Comparison of ENCODE assay signal across 21 cellular contexts in the genomic region with DNA sequence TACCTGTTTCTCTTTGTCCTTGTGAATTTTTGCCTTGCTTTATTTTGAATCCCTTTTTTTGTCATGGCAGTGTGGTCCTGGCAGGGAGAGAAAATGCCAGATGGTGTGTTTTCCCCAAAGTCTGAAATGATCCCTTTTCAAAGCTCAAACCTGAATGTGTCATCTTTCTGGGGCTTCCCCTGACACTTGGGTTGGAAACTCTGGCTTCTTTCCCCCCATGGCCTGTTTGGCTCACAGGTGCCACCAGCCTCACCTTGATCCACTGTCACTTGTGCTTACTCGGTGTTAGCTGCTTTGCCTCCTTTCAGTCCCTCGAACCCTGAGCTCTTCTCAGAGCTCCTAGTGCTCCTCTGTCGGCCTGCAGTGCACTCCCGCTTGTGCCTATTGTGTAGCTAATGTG. TPM values are rescaled to one million over a fixed set of nuclear protein-coding genes. Genes with fewer than 3 reads are reported as not detected.
DNase-seq lines count a peak whose midpoint lies in the region; TF ChIP-seq lines count a peak whose summit lies in the region.
"Had no signal": no experiment of that assay in that cellular context is flagged by ENCODE, and none has a peak within 500 bp of the region (broad histone marks: within the 10 kb centered on the region; RNA-seq: fewer than 3 reads in every experiment).

No MANE protein-coding gene starts in this region.

- intact Hi-C loops in stomach (cut with DNase I; ENCODE audit: low total_unique reads), result no loop called here

- no peak overlapping the region for H2AFZ ChIP-seq in OCI-LY3 (ENCODE audit: low read depth, low read length)

- DNase-seq in activated T-cell treated with anti-CD3 and anti-CD28 coated beads, Interleukin-2, amount 50 U/mL, for 24 hours, result no peak
- DNase-seq in activated T-cell treated with anti-CD3 and anti-CD28 coated beads for 4 hours (no peak), G401 (ENCODE audit: low spot score) (peak; percentile 4), endodermal cell (no peak), stomach (no peak), erythroblast (lab: John Stamatoyannopoulos, UW) (no peak), NK-92 (lab: John Stamatoyannopoulos, UW; ENCODE audit: unreplicated experiment) (no peak)
- DNase-seq: DMS 273 treated with DMSO at 0.1 percent for 48 hours, HFFc6, KBM-7, NCI-H1048, NCI-H1436 treated with DMSO at 0.1 percent for 48 hours, NCI-H2029 treated with DMSO at 0.1 percent for 48 hours, NCI-H2227 treated with DMSO at 0.1 percent for 48 hours, NCI-H524, SHP77 treated with DMSO at 0.1 percent for 48 hours had no signal

- H3K4me3 ChIP-seq in OCI-LY3 (ENCODE audit: low read length), result no peak overlapping the region
- no peak overlapping the region for H3K4me3 ChIP-seq in endodermal cell (ENCODE audit: low read length)
- no peak overlapping the region for H3K4me3 ChIP-seq in stomach

- H3K9ac ChIP-seq in OCI-LY3 (ENCODE audit: low read length) (no peak overlapping the region; the same call in 1 of the 2 replicates), endodermal cell (ENCODE audit: extremely low read depth, low read length, poor library complexity, severe bottlenecking) (no peak overlapping the region)

- peaks cover 68% of the 10 kb centered on the region for H3K36me3 Mint-ChIP-seq in activated T-cell treated with anti-CD3 and anti-CD28 coated beads, Interleukin-2, amount 50 U/mL, for 24 hours (ENCODE audit: low read depth)
- H3K36me3 Mint-ChIP-seq in endodermal cell (ENCODE audit: low read depth), result peaks cover 40% of the 10 kb centered on the region

- H3K4me3 Mint-ChIP-seq in activated T-cell treated with anti-CD3 and anti-CD28 coated beads, Interleukin-2, amount 50 U/mL, for 24 hours, result no peak overlapping the region
- no peak overlapping the region for H3K4me3 Mint-ChIP-seq in endodermal cell
- H3K4me3 Mint-ChIP-seq: HFFc6 had no signal

- TF ChIP-seq CTCF in OCI-LY3 (IDR thresholded peaks at IDR 0.05; ENCODE audit: low read depth, low read length) (no peak), endodermal cell (conservative IDR thresholded peaks at IDR 0.05) (no peak), stomach (IDR thresholded peaks at IDR 0.05) (no peak)

- H3K27ac ChIP-seq in OCI-LY3 (ENCODE audit: low read length), result peak overlapping the region; percentile 48
- H3K27ac ChIP-seq in endodermal cell (ENCODE audit: low read depth, low read length), result no peak overlapping the region
- H3K27ac ChIP-seq in stomach, result no peak overlapping the region
- H3K27ac ChIP-seq: C4-2B had no signal

- peak overlapping the region; percentile 9 for H3K4me2 ChIP-seq in OCI-LY3 (ENCODE audit: low read length)

- H3K4me1 ChIP-seq in OCI-LY3 (ENCODE audit: low read length) (peaks cover 56% of the 10 kb centered on the region), endodermal cell (ENCODE audit: control insufficient read depth, insufficient read depth, low read length) (no peaks in the 10 kb centered on the region), stomach (no peaks in the 10 kb centered on the region)

- 0 out of 2 replicates have a peak, but pooled peaks cover 4% of the 10 kb centered on the region for H4K20me1 ChIP-seq in OCI-LY3 (ENCODE audit: insufficient read depth, low read length)

- H3K27me3 ChIP-seq in OCI-LY3 (ENCODE audit: low read depth, low read length), result no peaks in the 10 kb centered on the region
- no peaks in the 10 kb centered on the region for H3K27me3 ChIP-seq in endodermal cell (ENCODE audit: control insufficient read depth, insufficient read depth, low read length, poor library complexity, severe bottlenecking)
- H3K27me3 ChIP-seq in stomach, result no peaks in the 10 kb centered on the region

- in situ Hi-C loops in G401 (cut with HindIII; ENCODE audit: low sequenced_read_pairs), result no loop called here

- no peaks in the 10 kb centered on the region for H3K9me3 Mint-ChIP-seq in activated T-cell treated with anti-CD3 and anti-CD28 coated beads, Interleukin-2, amount 50 U/mL, for 24 hours
- no peaks in the 10 kb centered on the region for H3K9me3 Mint-ChIP-seq in endodermal cell
- H3K9me3 Mint-ChIP-seq: HFFc6 had no signal

- H3K9me3 ChIP-seq in OCI-LY3 (ENCODE audit: insufficient read depth, low read length) (no peaks in the 10 kb centered on the region), endodermal cell (ENCODE audit: control insufficient read depth, low read length) (no peaks in the 10 kb centered on the region), stomach (no peaks in the 10 kb centered on the region)

- 83 to 100% methylated on average over 2 to 4 of the region's 4 CpGs for WGBS in endodermal cell (ENCODE audit: insufficient coverage in 1 of 2, insufficient read length in 1 of 2), 2 experiments
- WGBS in stomach, 5 donors, result 77 to 87% (median 84%) methylated on average over 4 of the region's 4 CpGs

- peaks cover 12% of the 10 kb centered on the region for H3K4me1 Mint-ChIP-seq in activated T-cell treated with anti-CD3 and anti-CD28 coated beads, Interleukin-2, amount 50 U/mL, for 24 hours (ENCODE audit: low read depth)
- H3K4me1 Mint-ChIP-seq in endodermal cell, result peaks cover 2% of the 10 kb centered on the region

- no peak for TF ChIP-seq EP300 in stomach (IDR thresholded peaks at IDR 0.05)

- peaks cover 57% of the 10 kb centered on the region for H3K79me2 ChIP-seq in OCI-LY3 (ENCODE audit: low read length)

- peak overlapping the region; percentile 20 for H3K27ac Mint-ChIP-seq in activated T-cell treated with anti-CD3 and anti-CD28 coated beads, Interleukin-2, amount 50 U/mL, for 24 hours
- peak overlapping the region; percentile 27 for H3K27ac Mint-ChIP-seq in endodermal cell
- H3K27ac Mint-ChIP-seq: HFFc6 had no signal

- no peaks in the 10 kb centered on the region for H3K27me3 Mint-ChIP-seq in activated T-cell treated with anti-CD3 and anti-CD28 coated beads, Interleukin-2, amount 50 U/mL, for 24 hours
- H3K27me3 Mint-ChIP-seq in endodermal cell (ENCODE audit: insufficient read depth), result no peaks in the 10 kb centered on the region

- TF ChIP-seq POLR2A in stomach (IDR thresholded peaks at IDR 0.05) (no peak), erythroblast (IDR thresholded peaks at IDR 0.05; ENCODE audit: low read length) (no peak)

- peaks cover 59% of the 10 kb centered on the region for H3K36me3 ChIP-seq in OCI-LY3 (replicated peaks; ENCODE audit: low read depth, low read length)
- H3K36me3 ChIP-seq in endodermal cell (ENCODE audit: control insufficient read depth, insufficient read depth, low read length), result peaks cover 33% of the 10 kb centered on the region
- no peaks in the 10 kb centered on the region for H3K36me3 ChIP-seq in stomach

RNA-seq across cellular contexts. Expression of a gene that starts 22.3 kb away (rescaled TPM):
- total RNA-seq in G401 (2014; rRNA removed; shearing (Covaris generic)), result 28.0 and 36.1 TPM in 2 replicates
- total RNA-seq in endodermal cell (100 to 1,000 TPM; 139 to 182 TPM), stomach (10 to 100 TPM in 1 of 5 donors, 1 to 10 TPM in 4; 4.3 to 25.1 (median 5.8) TPM)
- 93.4 TPM for polyA plus RNA-seq in endodermal cell (2013, experiment 1 of 2)
- polyA plus RNA-seq in endodermal cell (2013, experiment 2 of 2), result 93.2 TPM
- polyA plus RNA-seq in stomach, result 1 to 10 TPM; 4.1 to 9.5 (median 6.4) TPM

RNA-seq across cellular contexts. Expression of a gene that starts 37.6 kb away (rescaled TPM):
- not detected in 2 replicates for total RNA-seq in G401 (2014; rRNA removed; shearing (Covaris generic))
- total RNA-seq in endodermal cell (not detected), stomach (not detected)
- not detected for polyA plus RNA-seq in endodermal cell (2013, experiment 1 of 2)
- polyA plus RNA-seq in endodermal cell (2013, experiment 2 of 2), result not detected
- polyA plus RNA-seq in stomach, result not detected
- total RNA-seq: A673, Daoy, H4, HFFc6 had no signal
